In genomic region chr17:31476525-31477416, GRCh38 we compare ENCODE assay signal across 1 cellular context.
TF ChIP-seq lines count a peak whose summit lies in the region.

No MANE protein-coding gene starts in this region.

TF ChIP-seq in HepG2, 621 proteins besides CTCF, POLR2A, EP300 and RAD21 (continued from another document and continues in another):
- no peak for TF ChIP-seq ZNF646 (CRISPR knock-in tag; IDR thresholded peaks at IDR 0.05)
- TF ChIP-seq ZKSCAN5 (CRISPR knock-in tag; IDR thresholded peaks at IDR 0.05), result no peak
- TF ChIP-seq ZNF790 (CRISPR knock-in tag; IDR thresholded peaks at IDR 0.05; ENCODE audit: borderline replicate concordance), result no peak
- TF ChIP-seq ZBTB38 (CRISPR knock-in tag; IDR thresholded peaks at IDR 0.05), result peak; percentile 33; the same call in 1 of the 2 replicates
- no peak for TF ChIP-seq ZBTB44 (CRISPR knock-in tag; IDR thresholded peaks at IDR 0.05)
- TF ChIP-seq TCF7 (IDR thresholded peaks at IDR 0.05; ENCODE audit: low read depth), result no peak
- TF ChIP-seq HNRNPH1 (optimal IDR thresholded peaks at IDR 0.05; ENCODE audit: low read depth, low read length), result no peak
- TF ChIP-seq PBX2 (CRISPR knock-in tag; IDR thresholded peaks at IDR 0.05), result no peak
- no peak for TF ChIP-seq KAT8 (CRISPR knock-in tag; IDR thresholded peaks at IDR 0.05)
- TF ChIP-seq KDM5B (CRISPR knock-in tag; IDR thresholded peaks at IDR 0.05; ENCODE audit: borderline replicate concordance), result no peak
- no peak for TF ChIP-seq BRF2 (CRISPR knock-in tag; IDR thresholded peaks at IDR 0.05)
- peak; percentile 59; the same call in 1 of the 2 replicates for TF ChIP-seq TBX2 (CRISPR knock-in tag; IDR thresholded peaks at IDR 0.05; ENCODE audit: borderline replicate concordance)
- TF ChIP-seq HDAC6 (IDR thresholded peaks at IDR 0.05; ENCODE audit: low read depth, low read length), result no peak
- no peak for TF ChIP-seq DZIP1 (CRISPR knock-in tag; IDR thresholded peaks at IDR 0.05)
- no peak for TF ChIP-seq ZNF563 (CRISPR knock-in tag; IDR thresholded peaks at IDR 0.05)
- TF ChIP-seq MEIS1 (CRISPR knock-in tag; IDR thresholded peaks at IDR 0.05; ENCODE audit: borderline replicate concordance), result no peak
- no peak for TF ChIP-seq ZNF367 (CRISPR knock-in tag; IDR thresholded peaks at IDR 0.05; ENCODE audit: borderline replicate concordance)
- TF ChIP-seq ZUFSP (CRISPR knock-in tag; IDR thresholded peaks at IDR 0.05; ENCODE audit: borderline replicate concordance), result no peak
- TF ChIP-seq ZHX2 (IDR thresholded peaks at IDR 0.05; ENCODE audit: low read depth), result no peak
- no peak for TF ChIP-seq ZHX2 (CRISPR knock-in tag; IDR thresholded peaks at IDR 0.05; ENCODE audit: borderline replicate concordance)
- TF ChIP-seq FOXC1 (CRISPR knock-in tag; IDR thresholded peaks at IDR 0.05; ENCODE audit: borderline replicate concordance), result no peak
- no peak for TF ChIP-seq GPBP1L1 (CRISPR knock-in tag; IDR thresholded peaks at IDR 0.05)
- no peak for TF ChIP-seq ZC3H13 (CRISPR knock-in tag; IDR thresholded peaks at IDR 0.05)
- no peak for TF ChIP-seq HHEX (CRISPR knock-in tag; IDR thresholded peaks at IDR 0.05)
